ENCODE assay signal across 9 cellular contexts in the genomic region with DNA sequence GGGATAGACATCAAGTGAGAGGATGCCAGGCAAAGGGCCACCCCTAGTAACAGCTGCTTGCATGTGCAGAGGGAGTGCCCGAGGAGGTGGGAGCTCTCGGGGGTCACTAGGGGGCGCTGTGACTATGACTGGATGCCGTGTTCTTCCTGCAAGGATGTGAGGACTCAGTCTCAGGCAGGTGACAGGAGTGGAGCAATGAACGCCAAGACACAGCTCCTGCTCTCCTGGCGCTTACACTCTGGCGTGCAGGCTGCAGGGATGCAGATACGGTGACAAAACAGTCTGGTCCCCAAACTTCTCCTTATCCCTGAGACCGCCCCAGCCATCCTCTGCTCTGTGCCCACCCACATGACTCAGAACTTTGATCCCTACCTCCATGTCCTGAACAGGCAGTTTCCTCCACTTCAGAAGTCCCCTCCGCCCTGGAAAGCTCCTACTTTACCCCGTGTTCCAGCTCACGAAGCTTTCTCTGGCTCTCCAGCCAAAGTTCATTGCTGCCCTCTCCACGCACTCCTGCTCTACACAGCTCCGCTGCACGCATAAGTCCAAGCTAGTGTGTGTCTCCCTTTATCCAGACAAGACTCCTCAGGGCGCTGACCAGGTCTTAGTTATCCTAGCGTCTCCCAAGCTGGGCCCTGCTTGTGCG. TPM values are rescaled to one million over a fixed set of nuclear protein-coding genes. Genes with fewer than 3 reads are reported as not detected.
DNase-seq lines count a peak whose midpoint lies in the region; ATAC-seq and TF ChIP-seq lines count a peak whose summit lies in the region.
"Had no signal": no experiment of that assay in that cellular context is flagged by ENCODE, and none has a peak within 500 bp of the region (broad histone marks: within the 10 kb centered on the region; RNA-seq: fewer than 3 reads in every experiment).

No MANE protein-coding gene starts in this region.

- H3K27me3 Mint-ChIP-seq in activated CD4-positive, alpha-beta T cell treated with anti-CD3 and anti-CD28 coated beads, Interleukin-2, amount 10 ng/mL, durations not matched to agents 24 days and 14 days: peaks cover 6% of the 10 kb centered on the region

- H3K36me3 ChIP-seq in lower lobe of right lung: peaks cover 29% of the 10 kb centered on the region

- H3K4me1 Mint-ChIP-seq in activated CD4-positive, alpha-beta T cell treated with anti-CD3 and anti-CD28 coated beads, Interleukin-2, amount 10 ng/mL, durations not matched to agents 24 days and 14 days: peaks cover 15% of the 10 kb centered on the region

- no peak overlapping the region for H3K27ac Mint-ChIP-seq in activated CD4-positive, alpha-beta T cell treated with anti-CD3 and anti-CD28 coated beads, Interleukin-2, amount 10 ng/mL, durations not matched to agents 24 days and 14 days

- H3K27ac ChIP-seq in coronary artery (no peak overlapping the region), lower lobe of right lung (no peak overlapping the region)

- in situ Hi-C loops in Caki2 (cut with HindIII; ENCODE audit: low pct_unique_long_range_greater_than_20kb, low sequenced_read_pairs): no loop called here

- peak; percentile 78 to 79 for ATAC-seq in lower lobe of right lung
- no peak for ATAC-seq in HG02970 (IDR thresholded peaks at IDR 0.05; ENCODE audit: low FRiP score, unreplicated experiment)

- TF ChIP-seq CTCF in coronary artery (IDR thresholded peaks at IDR 0.05) (peak; percentile 55), lower lobe of right lung (IDR thresholded peaks at IDR 0.05) (peak; percentile 77)

- DNase-seq in Caki2 (ENCODE audit: low read depth) (peak; percentile 65), HCEC 1CT (peak; percentile 55), NCI-H524 (lab: John Stamatoyannopoulos, UW) (peak; percentile 83 to 85), coronary artery (ENCODE audit: low spot score) (no peak), lower lobe of right lung (peak; percentile 86)
- peak; percentile 96 for DNase-seq in activated CD4-positive, alpha-beta T cell treated with anti-CD3 and anti-CD28 coated beads, Interleukin-2, amount 10 ng/mL, durations not matched to agents 24 days and 14 days
- DNase-seq in stimulated activated CD8-positive, alpha-beta memory T cell treated with anti-CD3 and anti-CD28 coated beads, Interleukin-12 subunit alpha, Interleukin-12 subunit beta, amount 100 ng/mL, for 1 hour (ENCODE audit: low read depth): peak; percentile 77

- H3K27me3 ChIP-seq in lower lobe of right lung (ENCODE audit: low read depth): no peaks in the 10 kb centered on the region

- no peaks in the 10 kb centered on the region for H3K36me3 Mint-ChIP-seq in activated CD4-positive, alpha-beta T cell treated with anti-CD3 and anti-CD28 coated beads, Interleukin-2, amount 10 ng/mL, durations not matched to agents 24 days and 14 days (ENCODE audit: low read depth)

- peaks cover 23% of the 10 kb centered on the region for H3K4me1 ChIP-seq in lower lobe of right lung

- H3K4me3 ChIP-seq in coronary artery: no peak overlapping the region
- no peak overlapping the region for H3K4me3 ChIP-seq in lower lobe of right lung

- H3K9me3 ChIP-seq in lower lobe of right lung: no peaks in the 10 kb centered on the region

- H3K9me3 Mint-ChIP-seq in activated CD4-positive, alpha-beta T cell treated with anti-CD3 and anti-CD28 coated beads, Interleukin-2, amount 10 ng/mL, durations not matched to agents 24 days and 14 days: no peaks in the 10 kb centered on the region

- intact Hi-C loops in activated CD4-positive, alpha-beta T cell treated with anti-CD3 and anti-CD28 coated beads, Interleukin-2, amount 10 ng/mL, durations not matched to agents 24 days and 14 days (cut with micrococcal nuclease): loop anchor here (1.0 kb wide), 1 partner anchor 15 kb away; a partner anchor contains a TSS
- intact Hi-C loops in lower lobe of right lung (cut with DNase I): no loop called here

- H3K4me3 Mint-ChIP-seq in activated CD4-positive, alpha-beta T cell treated with anti-CD3 and anti-CD28 coated beads, Interleukin-2, amount 10 ng/mL, durations not matched to agents 24 days and 14 days: no peak overlapping the region

RNA-seq across cellular contexts. Expression of a gene that starts 14.7 kb away (rescaled TPM):
- 0.23 and 0.51 TPM in 2 replicates for total RNA-seq in Caki2 (2014; rRNA removed; shearing (Covaris generic); ENCODE audit: low replicate concordance)
- 1.0 and 1.5 TPM in 2 replicates for total RNA-seq in activated CD4-positive, alpha-beta T cell treated with anti-CD3 and anti-CD28 coated beads, Interleukin-2, amount 10 ng/mL, durations not matched to agents 24 days and 14 days
- total RNA-seq in lower lobe of right lung: 1.5 TPM

RNA-seq across cellular contexts. Expression of a gene that starts 15.5 kb away (rescaled TPM):
- total RNA-seq in Caki2 (2014; rRNA removed; shearing (Covaris generic); ENCODE audit: low replicate concordance): 19.5 and 29.7 TPM in 2 replicates
- total RNA-seq in activated CD4-positive, alpha-beta T cell treated with anti-CD3 and anti-CD28 coated beads, Interleukin-2, amount 10 ng/mL, durations not matched to agents 24 days and 14 days: 11.3 and 12.9 TPM in 2 replicates
- 76.5 TPM for total RNA-seq in lower lobe of right lung

RNA-seq across cellular contexts. Expression of a gene that starts 30.8 kb away (rescaled TPM):
- total RNA-seq in Caki2 (2014; rRNA removed; shearing (Covaris generic); ENCODE audit: low replicate concordance): not detected in 2 replicates
- not detected in 2 replicates for total RNA-seq in activated CD4-positive, alpha-beta T cell treated with anti-CD3 and anti-CD28 coated beads, Interleukin-2, amount 10 ng/mL, durations not matched to agents 24 days and 14 days
- 0.53 TPM for total RNA-seq in lower lobe of right lung
- total RNA-seq: T-helper 1 cell treated with Interleukin-12 subunit alpha and Interleukin-12 subunit beta and Interleukin-4 antibody, amounts not matched to agents 30 ng/mL and 1 ng/mL, for 36 hours had no signal

RNA-seq across cellular contexts. Expression of a gene that starts 34.9 kb away (rescaled TPM):
- 20.5 and 23.9 TPM in 2 replicates for total RNA-seq in Caki2 (2014; rRNA removed; shearing (Covaris generic); ENCODE audit: low replicate concordance)
- total RNA-seq in activated CD4-positive, alpha-beta T cell treated with anti-CD3 and anti-CD28 coated beads, Interleukin-2, amount 10 ng/mL, durations not matched to agents 24 days and 14 days: 11.2 and 11.3 TPM in 2 replicates
- total RNA-seq in lower lobe of right lung: 24.0 TPM

RNA-seq across cellular contexts. Expression of a gene that starts 52.1 kb away (rescaled TPM):
- 51.3 and 103 TPM in 2 replicates for total RNA-seq in Caki2 (2014; rRNA removed; shearing (Covaris generic); ENCODE audit: low replicate concordance)
- total RNA-seq in activated CD4-positive, alpha-beta T cell treated with anti-CD3 and anti-CD28 coated beads, Interleukin-2, amount 10 ng/mL, durations not matched to agents 24 days and 14 days: 53.8 and 54.3 TPM in 2 replicates
- total RNA-seq in lower lobe of right lung: 28.4 TPM
